8 cellular contexts compared by ENCODE assay signal in genomic region chr12:76020281-76020680, GRCh38. TPM values are rescaled to one million over a fixed set of nuclear protein-coding genes. Genes with fewer than 3 reads are reported as not detected.
DNase-seq lines count a peak whose midpoint lies in the region; TF ChIP-seq lines count a peak whose summit lies in the region.

No MANE protein-coding gene starts in this region.

- H3K27ac Mint-ChIP-seq in glutamatergic neuron (ENCODE audit: unreplicated experiment) = no peak overlapping the region

- peaks cover 6% of the 10 kb centered on the region for H3K4me1 Mint-ChIP-seq in glutamatergic neuron (ENCODE audit: low read depth, unreplicated experiment)

- H3K4me3 Mint-ChIP-seq in glutamatergic neuron (ENCODE audit: unreplicated experiment) = no peak overlapping the region

- H3K36me3 Mint-ChIP-seq in glutamatergic neuron (ENCODE audit: unreplicated experiment) = peaks cover 4% of the 10 kb centered on the region

- no peaks in the 10 kb centered on the region for H3K27me3 Mint-ChIP-seq in glutamatergic neuron (ENCODE audit: unreplicated experiment)

- DNase-seq in AML-193 (lab: John Stamatoyannopoulos, UW) (peak; percentile 83 to 88), H4 (ENCODE audit: low spot score) (peak; percentile 94), NT2/D1 (ENCODE audit: low read depth, low spot score) (no peak), glomerular visceral epithelial cell (ENCODE audit: extremely low spot score) (peak; percentile 92), HuH-7 (ENCODE audit: low spot score) (no peak), glutamatergic neuron (no peak)
- peak; percentile 61 for DNase-seq in activated T-cell treated with anti-CD3 and anti-CD28 coated beads, Interleukin-2, amount 50 U/mL, for 1 hour
- peak; percentile 46 to 76 (median 60) for DNase-seq in stimulated activated CD4-positive, alpha-beta T cell treated with anti-CD3 and anti-CD28 coated beads, TNF-alpha, amount 100 ng/mL, for 24 hours (ENCODE audit: low read depth in 3 of 3)

- H3K9me3 Mint-ChIP-seq in glutamatergic neuron (ENCODE audit: unreplicated experiment) = no peaks in the 10 kb centered on the region

- H3K27me3 ChIP-seq in NT2/D1 (ENCODE audit: insufficient read depth, insufficient read length) = no peaks in the 10 kb centered on the region

- no peak for TF ChIP-seq CTCF in glutamatergic neuron (IDR thresholded peaks at IDR 0.05; ENCODE audit: partially characterized antibody, unreplicated experiment)

- no peaks in the 10 kb centered on the region for H3K9me3 ChIP-seq in NT2/D1 (ENCODE audit: insufficient read depth, low read length)

- H3K4me3 ChIP-seq in NT2/D1 (ENCODE audit: insufficient read length, low read depth) = no peak overlapping the region

- H3K9ac ChIP-seq in NT2/D1 (ENCODE audit: insufficient read length, low read depth) = peak overlapping the region; percentile 11

- H3K4me1 ChIP-seq in NT2/D1 (ENCODE audit: insufficient read depth, insufficient read length) = no peaks in the 10 kb centered on the region

- no peaks in the 10 kb centered on the region for H3K36me3 ChIP-seq in NT2/D1 (ENCODE audit: insufficient read depth, insufficient read length, low read length)

RNA-seq across cellular contexts. Expression of gene PHLDA1, which starts 11.3 kb away (rescaled TPM):
- 19.5 and 25.1 TPM in 2 replicates for total RNA-seq in H4 (2014; rRNA removed; shearing (Covaris generic))
- total RNA-seq in glutamatergic neuron (ENCODE audit: unreplicated experiment) = 169 TPM

Comparison
In these comparisons a context has a peak if more than half of its experiments do, and no peak if none do; other contexts are left out.
1. DNase-seq: peak in AML-193 (2 of 2), H4 (single experiment), activated T-cell treated with anti-CD3 and anti-CD28 coated beads, Interleukin-2, amount 50 U/mL, for 1 hour (single experiment), glomerular visceral epithelial cell (single experiment) and stimulated activated CD4-positive, alpha-beta T cell treated with anti-CD3 and anti-CD28 coated beads, TNF-alpha, amount 100 ng/mL, for 24 hours (3 of 3); none in NT2/D1 (single experiment), HuH-7 (single experiment) and glutamatergic neuron (single experiment).